ENCODE assay signal across 8 cellular contexts in genomic region chr7:127588019-127588696, GRCh38. TPM values are rescaled to one million over a fixed set of nuclear protein-coding genes. Genes with fewer than 3 reads are reported as not detected.
DNase-seq lines count a peak whose midpoint lies in the region; ATAC-seq and TF ChIP-seq lines count a peak whose summit lies in the region.

ARF5 (plus strand) TSS chr7:127588411; CDS start chr7:127588499, 88 bp downstream.

- peaks cover 21% of the 10 kb centered on the region for H3K27me3 Mint-ChIP-seq in endodermal cell (ENCODE audit: insufficient read depth)

- DNase-seq in CMK (ENCODE audit: low read depth) (peak; percentile 37), HPDE6-E6E7 (ENCODE audit: extremely low spot score) (peak; percentile 85), NOMO-1 treated with dmso at 0.1 percent for 144 hours (lab: John Stamatoyannopoulos, UW; ENCODE audit: unreplicated experiment) (peak; percentile 14), endodermal cell (peak; percentile 96)
- peak; percentile 41 for DNase-seq in activated CD8-positive, alpha-beta memory T cell treated with anti-CD3 and anti-CD28 coated beads, Interleukin-2, amount 50 U/mL, for 1 hour (ENCODE audit: extremely low read depth)
- DNase-seq in stimulated activated CD8-positive, alpha-beta memory T cell treated with anti-CD3 and anti-CD28 coated beads, Interleukin-15, amount 100 ng/mL, for 4 hours (ENCODE audit: low read depth in 2 of 2) = peak; percentile 65 to 79

- peaks cover 33% of the 10 kb centered on the region for H3K36me3 Mint-ChIP-seq in endodermal cell (ENCODE audit: low read depth)

- H3K4me1 Mint-ChIP-seq in endodermal cell = peaks cover 24% of the 10 kb centered on the region

- H3K9me3 ChIP-seq in endodermal cell (ENCODE audit: control insufficient read depth, low read length) (peaks cover 5% of the 10 kb centered on the region), mesodermal cell (ENCODE audit: control insufficient read depth, low read length) (peaks cover 7% of the 10 kb centered on the region)

- no peaks in the 10 kb centered on the region for H3K9me3 Mint-ChIP-seq in endodermal cell

- 0 to 3% methylated on average over 5 to 77 of the region's 77 CpGs for WGBS in endodermal cell (ENCODE audit: insufficient coverage in 1 of 2, insufficient read length in 1 of 2), 2 experiments
- WGBS in mesodermal cell (ENCODE audit: insufficient coverage in 2 of 2), 2 experiments = 2 to 3% methylated on average over 50 to 66 of the region's 77 CpGs

- peak; percentile 74 for ATAC-seq in GM19467 (IDR thresholded peaks at IDR 0.05; ENCODE audit: unreplicated experiment)

- no peak for TF ChIP-seq CTCF in endodermal cell (conservative IDR thresholded peaks at IDR 0.05)

- peaks cover 17% of the 10 kb centered on the region for H3K4me1 ChIP-seq in endodermal cell (ENCODE audit: control insufficient read depth, insufficient read depth, low read length)
- peaks cover 12% of the 10 kb centered on the region for H3K4me1 ChIP-seq in mesodermal cell (ENCODE audit: control insufficient read depth, insufficient read depth, low read length, poor library complexity, severe bottlenecking)

- H3K27me3 ChIP-seq in endodermal cell (ENCODE audit: control insufficient read depth, insufficient read depth, low read length, poor library complexity, severe bottlenecking) = no peaks in the 10 kb centered on the region

- peak within 1 kb of the TSS; percentile 94 for H3K27ac Mint-ChIP-seq in endodermal cell

- peak within 1 kb of the TSS; percentile 91 for H3K9ac ChIP-seq in endodermal cell (ENCODE audit: extremely low read depth, low read length, poor library complexity, severe bottlenecking)

- H3K4me3 ChIP-seq in endodermal cell (ENCODE audit: low read length) (peak within 1 kb of the TSS; percentile 89), mesodermal cell (ENCODE audit: extremely low read depth, insufficient read depth, low read length, poor library complexity, severe bottlenecking) (peak within 1 kb of the TSS; percentile 95)

- H3K27ac ChIP-seq in endodermal cell (ENCODE audit: low read depth, low read length) (no peak within 1 kb of the TSS), mesodermal cell (ENCODE audit: low read depth, low read length, severe bottlenecking) (peak within 1 kb of the TSS; percentile 59)

- H3K36me3 ChIP-seq in endodermal cell (ENCODE audit: control insufficient read depth, insufficient read depth, low read length) (peaks cover 30% of the 10 kb centered on the region), mesodermal cell (ENCODE audit: control insufficient read depth, insufficient read depth, low read length) (peaks cover 30% of the 10 kb centered on the region)

- H3K4me3 Mint-ChIP-seq in endodermal cell = peak within 1 kb of the TSS; percentile 83

RNA-seq across cellular contexts. Expression of gene ARF5, which starts in this region (rescaled TPM):
- 100 to 1,000 TPM; 234 to 277 TPM for total RNA-seq in endodermal cell
- 198 TPM for polyA plus RNA-seq in endodermal cell (2013, experiment 1 of 2)
- 184 TPM for polyA plus RNA-seq in endodermal cell (2013, experiment 2 of 2)
- polyA plus RNA-seq in mesodermal cell (2013, experiment 1 of 2) = 208 TPM
- 174 TPM for polyA plus RNA-seq in mesodermal cell (2013, experiment 2 of 2)

Comparison
In these comparisons a context has a peak if more than half of its experiments do, and no peak if none do; other contexts are left out.
1. DNase-seq: peak in every context shown above with its lines; median percentile 96 in endodermal cell; 85 in HPDE6-E6E7; 72 in stimulated activated CD8-positive, alpha-beta memory T cell treated with anti-CD3 and anti-CD28 coated beads, Interleukin-15, amount 100 ng/mL, for 4 hours; 41 in activated CD8-positive, alpha-beta memory T cell treated with anti-CD3 and anti-CD28 coated beads, Interleukin-2, amount 50 U/mL, for 1 hour; 37 in CMK; 14 in NOMO-1 treated with dmso at 0.1 percent for 144 hours.